ENCODE assay signal across 17 cellular contexts in genomic region chr1:19053486-19053885, GRCh38.
DNase-seq lines count a peak whose midpoint lies in the region; ATAC-seq and TF ChIP-seq lines count a peak whose summit lies in the region.
"Had no signal": no experiment of that assay in that cellular context is flagged by ENCODE, and none has a peak within 500 bp of the region (broad histone marks: within the 10 kb centered on the region; RNA-seq: fewer than 3 reads in every experiment).

No MANE protein-coding gene starts in this region.

- no peak overlapping the region for H2AK5ac ChIP-seq in IMR-90 (ENCODE audit: low read depth, low read length)
- H2AK5ac ChIP-seq in trophoblast cell (ENCODE audit: low read length): peak overlapping the region; percentile 28

- H3K27me3 ChIP-seq in IMR-90 (ENCODE audit: control insufficient read depth, insufficient read depth, low read length) (peaks cover 47% of the 10 kb centered on the region), trophoblast cell (ENCODE audit: insufficient read depth, low read length) (no peaks in the 10 kb centered on the region)

- H2AFZ ChIP-seq in IMR-90 (replicated peaks; ENCODE audit: low read length, poor library complexity) (no peak overlapping the region), trophoblast cell (ENCODE audit: insufficient read depth, low read length, poor library complexity) (no peak overlapping the region)

- H3K4me1 Mint-ChIP-seq in activated CD4-positive, alpha-beta memory T cell treated with anti-CD3 and anti-CD28 coated beads for 36 hours (ENCODE audit: low read depth): peaks cover 6% of the 10 kb centered on the region

- no peak overlapping the region for H3K4me3 ChIP-seq in IMR-90 (ENCODE audit: insufficient read depth, low read depth, low read length)
- H3K4me3 ChIP-seq in trophoblast cell (ENCODE audit: low read depth, low read length): no peak overlapping the region
- H3K4me3 ChIP-seq: K562 had no signal

- H3K9me1 ChIP-seq in IMR-90 (ENCODE audit: insufficient read depth, low read length): peaks cover 3% of the 10 kb centered on the region; the same call in 1 of the 2 replicates

- no peaks in the 10 kb centered on the region for H3K36me3 Mint-ChIP-seq in activated CD4-positive, alpha-beta memory T cell treated with anti-CD3 and anti-CD28 coated beads for 36 hours
- H3K36me3 Mint-ChIP-seq: CD8-positive, alpha-beta T cell had no signal

- peak overlapping the region; percentile 8 for H2BK12ac ChIP-seq in trophoblast cell (ENCODE audit: low read length)

- H3K56ac ChIP-seq in IMR-90 (ENCODE audit: extremely low read depth, insufficient read depth, low read length): no peak overlapping the region

- no peak for ATAC-seq in IMR-90 (ENCODE audit: low read depth)
- ATAC-seq: CD8-positive, alpha-beta T cell; K562; Right ventricle myocardium inferior had no signal

- H4K91ac ChIP-seq in IMR-90 (ENCODE audit: insufficient read depth, low read depth, low read length): no peak overlapping the region
- H4K91ac ChIP-seq in trophoblast cell (ENCODE audit: low read depth, low read length): peak overlapping the region; percentile 5

- H2BK120ac ChIP-seq in IMR-90 (ENCODE audit: low read depth, low read length): no peak overlapping the region
- peak overlapping the region; percentile 17 for H2BK120ac ChIP-seq in trophoblast cell (ENCODE audit: insufficient read depth, low read length, poor library complexity)

- H3K14ac ChIP-seq in IMR-90 (replicated peaks; ENCODE audit: low read depth, low read length) (no peak overlapping the region), trophoblast cell (ENCODE audit: low read length) (no peak overlapping the region)

- no peak overlapping the region for H3K27ac Mint-ChIP-seq in activated CD4-positive, alpha-beta memory T cell treated with anti-CD3 and anti-CD28 coated beads for 36 hours
- H3K27ac Mint-ChIP-seq: CD8-positive, alpha-beta T cell had no signal

- POLR2A ChIA-PET in IMR-90 (lab: Charles Lee; ENCODE audit: unreplicated experiment): no interaction called here
- POLR2A ChIA-PET in activated CD4-positive, alpha-beta memory T cell treated with anti-CD3 and anti-CD28 coated beads for 36 hours (lab: Charles Lee): no interaction called here

- 50% methylated on average over 1 of the region's 8 CpGs; no CpG with 5 or more reads in 1 of the 2 experiments for WGBS in IMR-90 (ENCODE audit: extremely low coverage in 2 of 2, insufficient read length in 1 of 2), 2 experiments
- WGBS in trophoblast cell (ENCODE audit: extremely low coverage, insufficient coverage, insufficient read length): no CpG with 5 or more reads among the region's 8 CpGs

- no peak overlapping the region for H3K27ac ChIP-seq in IMR-90 (ENCODE audit: insufficient read depth, low read length)
- H3K27ac ChIP-seq in trophoblast cell (ENCODE audit: low read depth, low read length): no peak overlapping the region

- no peak for TF ChIP-seq POLR2A in IMR-90 (IDR thresholded peaks at IDR 0.05; ENCODE audit: low read depth, low read length)

- H3K79me1 ChIP-seq in IMR-90 (ENCODE audit: low read depth in 1 of 2, low read length in 2 of 2) (no peaks in the 10 kb centered on the region), trophoblast cell (ENCODE audit: low read length) (peaks cover 3% of the 10 kb centered on the region)

- in situ Hi-C loops in IMR-90 (cut with MboI; ENCODE audit: low sequenced_read_pairs): no loop called here

- H3K23ac ChIP-seq in IMR-90 (ENCODE audit: low read depth, low read length) (no peak overlapping the region), trophoblast cell (ENCODE audit: low read length) (no peak overlapping the region)

- no peaks in the 10 kb centered on the region for H4K20me1 ChIP-seq in IMR-90 (ENCODE audit: insufficient read depth, low read length)

- H3K4me2 ChIP-seq in IMR-90 (ENCODE audit: low read depth, low read length) (no peak overlapping the region), trophoblast cell (ENCODE audit: low read length) (no peak overlapping the region)

- no peak overlapping the region for H3K4me3 Mint-ChIP-seq in activated CD4-positive, alpha-beta memory T cell treated with anti-CD3 and anti-CD28 coated beads for 36 hours
- H3K4me3 Mint-ChIP-seq: CD8-positive, alpha-beta T cell had no signal

- H2BK5ac ChIP-seq in IMR-90 (ENCODE audit: low read depth, low read length, poor library complexity, severe bottlenecking) (no peak overlapping the region), trophoblast cell (ENCODE audit: low read depth, low read length, poor library complexity) (no peak overlapping the region)

- H3K9ac ChIP-seq in IMR-90 (ENCODE audit: low read depth, low read length) (no peak overlapping the region), trophoblast cell (ENCODE audit: low read length) (no peak overlapping the region)

- TF ChIP-seq RAD21 in IMR-90 (IDR thresholded peaks at IDR 0.05; ENCODE audit: low read length): no peak

- no peak for TF ChIP-seq CTCF in IMR-90 (conservative IDR thresholded peaks at IDR 0.05; ENCODE audit: low read depth, low read length)

- BruUV-seq in IMR-90 (replicated peaks; lab: Mats Ljungman, UMichigan): no TSS peak

- no peak overlapping the region for H4K5ac ChIP-seq in IMR-90 (ENCODE audit: low read depth, low read length)

- no peak overlapping the region for H4K12ac ChIP-seq in trophoblast cell (ENCODE audit: low read depth, low read length)

- H3K27me3 Mint-ChIP-seq in activated CD4-positive, alpha-beta memory T cell treated with anti-CD3 and anti-CD28 coated beads for 36 hours: peaks cover 32% of the 10 kb centered on the region

- no peaks in the 10 kb centered on the region for H3K4me1 ChIP-seq in IMR-90 (ENCODE audit: control insufficient read depth, insufficient read depth, low read length)
- peaks cover 7 to 8% of the 10 kb centered on the region in 2 experiments for H3K4me1 ChIP-seq in trophoblast cell (ENCODE audit: control insufficient read depth in 1 of 2, insufficient read depth in 2 of 2, low read length in 2 of 2)

- H2BK15ac ChIP-seq in IMR-90 (ENCODE audit: low read depth, low read length): no peak overlapping the region

- H3K36me3 ChIP-seq in IMR-90 (ENCODE audit: control insufficient read depth, insufficient read depth, low read length): no peaks in the 10 kb centered on the region
- no peaks in the 10 kb centered on the region for H3K36me3 ChIP-seq in trophoblast cell (ENCODE audit: control insufficient read depth in 1 of 2, insufficient read depth in 2 of 2, low read length in 2 of 2)

- H4K8ac ChIP-seq in IMR-90 (ENCODE audit: low read depth in 2 of 2, low read length in 2 of 2) (no peak overlapping the region), trophoblast cell (ENCODE audit: low read depth, low read length) (no peak overlapping the region)

- H3K9me3 ChIP-seq in IMR-90 (ENCODE audit: control insufficient read depth, insufficient read depth, low read length) (no peaks in the 10 kb centered on the region), trophoblast cell (ENCODE audit: insufficient read depth, low read depth, low read length) (no peaks in the 10 kb centered on the region)

- H3K4ac ChIP-seq in IMR-90 (ENCODE audit: low read depth, low read length) (no peak overlapping the region; the same call in 1 of the 2 replicates), trophoblast cell (ENCODE audit: low read depth, low read length) (no peak overlapping the region)

- peak overlapping the region; percentile 14; the same call in 1 of the 2 replicates for H2BK20ac ChIP-seq in IMR-90 (ENCODE audit: low read depth, low read length)

- no peaks in the 10 kb centered on the region for H3K79me2 ChIP-seq in trophoblast cell (ENCODE audit: control insufficient read depth, insufficient read depth, low read length, poor library complexity)

- dilution Hi-C loops in IMR-90 (cut with HindIII; ENCODE audit: low sequenced_read_pairs, unreplicated experiment): no loop called here

- peak; percentile 44 for DNase-seq in NCI-H146 (lab: John Stamatoyannopoulos, UW)
- DNase-seq in NCI-H146 treated with DMSO at 0.1 percent for 48 hours (lab: John Stamatoyannopoulos, UW; ENCODE audit: unreplicated experiment): no peak
- DNase-seq in IMR-90: no peak
- peak; percentile 58 for DNase-seq in SHP77 treated with DMSO at 0.1 percent for 48 hours (lab: John Stamatoyannopoulos, UW)
- DNase-seq in trophoblast cell: no peak
- DNase-seq in activated CD4-positive, alpha-beta T cell treated with anti-CD3 and anti-CD28 coated beads for 4 hours: no peak
- no peak for DNase-seq in activated CD4-positive, alpha-beta memory T cell treated with anti-CD3 and anti-CD28 coated beads for 36 hours
- no peak for DNase-seq in NCI-H1048 (lab: John Stamatoyannopoulos, UW)
- DNase-seq: CD8-positive, alpha-beta T cell; DMS79; NCI-H1105 treated with DMSO at 0.1 percent for 48 hours; NCI-H1930; NCI-H226; NCI-H526 treated with DMSO at 0.1 percent for 48 hours; NK-92 treated with Interleukin-12 subunit alpha and Interleukin-12 subunit beta, amount 100 ng/mL, for 24 hours had no signal

- intact Hi-C loops in IMR-90 (cut with micrococcal nuclease): no loop called here
- intact Hi-C loops in activated CD4-positive, alpha-beta memory T cell treated with anti-CD3 and anti-CD28 coated beads for 36 hours (cut with micrococcal nuclease): no loop called here

- no peaks in the 10 kb centered on the region for H3K9me3 Mint-ChIP-seq in activated CD4-positive, alpha-beta memory T cell treated with anti-CD3 and anti-CD28 coated beads for 36 hours
- H3K9me3 Mint-ChIP-seq: CD8-positive, alpha-beta T cell had no signal

- CTCF ChIA-PET in IMR-90 (lab: Yijun Ruan, JAX): interaction anchor here (1.7 kb wide), 1 partner anchor 14 kb away, joined by 3 read pairs; no protein-coding TSS in a partner anchor
- CTCF ChIA-PET in activated CD4-positive, alpha-beta memory T cell treated with anti-CD3 and anti-CD28 coated beads for 36 hours (lab: Charles Lee): no interaction called here

- H3K18ac ChIP-seq in IMR-90 (ENCODE audit: low read depth, low read length): no peak overlapping the region
- no peak overlapping the region for H3K18ac ChIP-seq in trophoblast cell (ENCODE audit: low read length)

- peak overlapping the region; percentile 82 for H2AK9ac ChIP-seq in IMR-90 (replicated peaks; ENCODE audit: low read depth, low read length, poor library complexity)

TF ChIP-seq in IMR-90, 13 proteins besides CTCF, POLR2A, EP300 and RAD21 (continues in another document):
- TF ChIP-seq MXI1 (IDR thresholded peaks at IDR 0.05; ENCODE audit: borderline replicate concordance, low read depth, low read length) (no peak), MAFK (IDR thresholded peaks at IDR 0.05; ENCODE audit: low read depth, low read length) (no peak), CEBPB (IDR thresholded peaks at IDR 0.05; ENCODE audit: low read depth, low read length) (no peak), RCOR1 (IDR thresholded peaks at IDR 0.05; ENCODE audit: insufficient replicate concordance, low read length) (no peak)

Comparison
In these comparisons a context has a peak if more than half of its experiments do, and no peak if none do; other contexts are left out.
1. DNase-seq: peak in NCI-H146 (single experiment) and SHP77 treated with DMSO at 0.1 percent for 48 hours (single experiment); none in NCI-H146 treated with DMSO at 0.1 percent for 48 hours (single experiment), IMR-90 (single experiment), trophoblast cell (0 of 2), activated CD4-positive, alpha-beta T cell treated with anti-CD3 and anti-CD28 coated beads for 4 hours (0 of 2), activated CD4-positive, alpha-beta memory T cell treated with anti-CD3 and anti-CD28 coated beads for 36 hours (single experiment) and NCI-H1048 (single experiment).